ENCODE assay signal across 1 cellular context in the genomic region with DNA sequence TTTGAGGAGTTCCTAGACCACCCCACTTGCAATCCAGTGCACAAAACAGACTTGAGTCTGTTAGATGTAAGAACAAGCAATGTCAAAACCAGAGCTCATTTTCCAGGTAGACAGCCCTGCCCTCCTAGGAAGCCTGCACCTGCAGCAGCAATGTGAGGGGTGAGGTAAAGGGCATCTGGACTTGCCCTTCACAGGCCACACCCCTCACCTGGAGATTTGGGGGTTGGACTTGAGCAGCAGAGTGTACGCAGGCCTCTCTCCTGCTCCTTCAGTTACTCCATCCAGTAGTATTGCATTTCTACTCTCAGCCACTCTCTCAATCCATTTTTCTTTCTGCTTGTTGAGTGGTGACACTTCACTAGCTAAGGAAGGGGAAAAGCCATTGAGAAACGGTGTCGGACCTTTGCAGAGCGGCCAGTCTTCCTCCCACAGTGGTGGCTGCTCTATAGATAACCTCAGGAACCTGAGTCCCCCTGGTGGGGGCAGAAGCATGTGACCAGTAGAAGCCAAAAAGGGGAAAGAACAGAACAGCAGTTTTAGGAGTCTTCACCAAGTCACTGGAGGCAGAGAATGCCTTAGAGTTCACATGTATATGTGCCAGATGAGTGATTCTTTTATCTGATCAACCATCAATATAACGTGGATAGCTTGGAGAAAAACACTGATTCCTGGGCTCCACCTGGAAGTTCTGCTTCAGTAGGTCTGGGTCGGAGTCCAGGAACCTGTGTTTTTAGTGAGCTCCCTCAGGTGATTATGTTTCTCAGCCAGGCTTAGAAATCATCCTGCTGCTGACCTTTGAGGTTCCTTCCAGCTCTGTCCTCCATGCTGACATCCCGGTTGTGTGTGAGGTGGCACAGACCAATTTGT.
A peak's percentile ranks its signal among the peaks of the same experiment; 100 is the strongest.
TF ChIP-seq lines count a peak whose summit lies in the region.

No MANE protein-coding gene starts in this region.

TF ChIP-seq in K562, 482 proteins besides CTCF, POLR2A, EP300 and RAD21:
- TF ChIP-seq GATA2 (CRISPR knock-in tag; IDR thresholded peaks at IDR 0.05), result peak; percentile 33; the same call in 1 of the 2 replicates
- TF ChIP-seq MTF1 (CRISPR knock-in tag; IDR thresholded peaks at IDR 0.05; ENCODE audit: borderline replicate concordance), result no peak
- no peak for TF ChIP-seq ZNF347 (CRISPR knock-in tag; IDR thresholded peaks at IDR 0.05; ENCODE audit: low read depth)
- TF ChIP-seq CEBPB (tag; IDR thresholded peaks at IDR 0.05), result no peak
- TF ChIP-seq, protein P1, sequence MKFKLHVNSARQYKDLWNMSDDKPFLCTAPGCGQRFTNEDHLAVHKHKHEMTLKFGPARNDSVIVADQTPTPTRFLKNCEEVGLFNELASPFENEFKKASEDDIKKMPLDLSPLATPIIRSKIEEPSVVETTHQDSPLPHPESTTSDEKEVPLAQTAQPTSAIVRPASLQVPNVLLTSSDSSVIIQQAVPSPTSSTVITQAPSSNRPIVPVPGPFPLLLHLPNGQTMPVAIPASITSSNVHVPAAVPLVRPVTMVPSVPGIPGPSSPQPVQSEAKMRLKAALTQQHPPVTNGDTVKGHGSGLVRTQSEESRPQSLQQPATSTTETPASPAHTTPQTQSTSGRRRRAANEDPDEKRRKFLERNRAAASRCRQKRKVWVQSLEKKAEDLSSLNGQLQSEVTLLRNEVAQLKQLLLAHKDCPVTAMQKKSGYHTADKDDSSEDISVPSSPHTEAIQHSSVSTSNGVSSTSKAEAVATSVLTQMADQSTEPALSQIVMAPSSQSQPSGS (CRISPR knock-in tag; IDR thresholded peaks at IDR 0.05), result no peak
- no peak for TF ChIP-seq MCM3 (IDR thresholded peaks at IDR 0.05)
- TF ChIP-seq CBFA2T3 (IDR thresholded peaks at IDR 0.05), result peak; percentile 69
- TF ChIP-seq SPI1 (IDR thresholded peaks at IDR 0.05; ENCODE audit: borderline replicate concordance, low read depth, low read length), result 0 out of 2 replicates have a peak, but pooled peaks have one; percentile 7
- peak; percentile 45; the same call in 1 of the 2 replicates for TF ChIP-seq USF1 (CRISPR knock-in tag; IDR thresholded peaks at IDR 0.05)
- TF ChIP-seq SMC3 (conservative IDR thresholded peaks at IDR 0.05; ENCODE audit: insufficient read depth, low read depth, low read length), result 0 out of 2 replicates have a peak, but pooled peaks have one; percentile 16
- TF ChIP-seq CREB1 (IDR thresholded peaks at IDR 0.05), result no peak
- TF ChIP-seq CREB1 (CRISPR knock-in tag; IDR thresholded peaks at IDR 0.05), result no peak
- no peak for TF ChIP-seq FOXK1 (CRISPR knock-in tag; IDR thresholded peaks at IDR 0.05; ENCODE audit: borderline replicate concordance)
- no peak for TF ChIP-seq EZH2 (IDR thresholded peaks at IDR 0.05; ENCODE audit: borderline replicate concordance, low read depth, low read length)
- TF ChIP-seq ZNF274 (IDR thresholded peaks at IDR 0.05; ENCODE audit: borderline replicate concordance, low read depth, low read length), result no peak
- TF ChIP-seq ADNP (tag; IDR thresholded peaks at IDR 0.05), result no peak
- no peak for TF ChIP-seq PTRF (tag; IDR thresholded peaks at IDR 0.05)
